Comparison of ENCODE assay signal across 8 cellular contexts in the genomic region with DNA sequence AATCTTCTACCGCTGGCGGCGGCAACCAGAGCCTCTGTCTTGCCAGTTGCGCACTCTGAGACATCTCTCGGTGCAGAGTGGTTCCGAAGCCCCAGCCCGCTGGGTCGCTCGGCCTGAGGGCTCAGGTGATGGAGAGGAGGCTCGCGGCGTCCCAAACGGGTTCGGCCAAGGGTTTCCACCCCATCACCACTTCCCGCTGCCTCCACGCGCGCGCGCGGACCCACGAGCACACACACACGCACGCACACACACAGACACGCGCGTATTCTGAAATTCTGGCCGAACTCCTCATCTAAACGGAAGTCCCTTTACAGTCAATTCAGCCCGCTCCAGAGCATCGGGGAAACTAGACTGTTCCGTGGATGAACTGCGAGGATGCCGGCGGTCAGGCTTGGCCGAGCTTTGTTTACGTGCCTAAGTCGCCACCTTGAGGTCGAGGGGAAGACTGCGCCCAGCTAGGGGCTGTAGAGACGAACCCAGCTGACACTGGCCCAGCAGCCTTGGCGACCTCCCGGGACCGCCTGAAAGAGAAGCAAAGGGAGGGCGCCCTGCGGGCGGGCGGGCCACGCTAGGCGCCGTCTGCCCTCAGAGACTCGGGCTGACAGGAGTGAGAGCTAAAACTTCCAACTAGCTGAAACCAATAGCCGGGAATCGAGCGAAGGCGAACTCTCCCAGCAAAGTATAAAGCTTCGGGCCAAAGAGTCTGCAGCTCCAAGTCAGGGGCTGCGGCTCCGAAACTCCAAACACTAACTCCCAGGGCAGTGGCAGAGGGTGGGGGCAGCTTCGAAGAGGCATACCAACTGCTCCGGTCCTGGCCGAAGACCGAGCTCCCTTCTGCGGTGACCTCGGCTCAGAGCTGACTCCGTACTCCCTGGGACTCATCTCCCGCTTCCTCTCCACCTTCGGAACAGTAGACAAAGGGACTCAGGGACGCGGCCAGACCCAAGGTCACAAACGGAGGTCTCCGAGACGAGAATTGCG.
DNase-seq lines count a peak whose midpoint lies in the region; ATAC-seq and TF ChIP-seq lines count a peak whose summit lies in the region.

No MANE protein-coding gene starts in this region.

- peak; percentile 82 for TF ChIP-seq CTCF in epithelial cell of proximal tubule (conservative IDR thresholded peaks at IDR 0.05; ENCODE audit: low read depth, low read length)

- in situ Hi-C loops in Caki2 (cut with HindIII; ENCODE audit: low pct_unique_long_range_greater_than_20kb, low sequenced_read_pairs) = no loop called here

- H3K4me3 ChIP-seq in epithelial cell of proximal tubule (ENCODE audit: low read depth, low read length) = peak overlapping the region; percentile 51

- no peaks in the 10 kb centered on the region for H3K9me3 Mint-ChIP-seq in activated CD8-positive, alpha-beta memory T cell treated with anti-CD3 and anti-CD28 coated beads, Interleukin-2, amount 10 ng/mL, durations not matched to agents 7 days and 5 days (ENCODE audit: low read depth)

- peaks cover 14% of the 10 kb centered on the region for H3K4me1 Mint-ChIP-seq in activated CD8-positive, alpha-beta memory T cell treated with anti-CD3 and anti-CD28 coated beads, Interleukin-2, amount 10 ng/mL, durations not matched to agents 7 days and 5 days

- H3K27me3 Mint-ChIP-seq in activated CD8-positive, alpha-beta memory T cell treated with anti-CD3 and anti-CD28 coated beads, Interleukin-2, amount 10 ng/mL, durations not matched to agents 7 days and 5 days = peaks cover 43% of the 10 kb centered on the region

- no peak overlapping the region for H3K27ac Mint-ChIP-seq in activated CD8-positive, alpha-beta memory T cell treated with anti-CD3 and anti-CD28 coated beads, Interleukin-2, amount 10 ng/mL, durations not matched to agents 7 days and 5 days

- DNase-seq in Caki2 (ENCODE audit: low read depth) = peak; percentile 69
- peak; percentile 77 for DNase-seq in HK-2 (ENCODE audit: unreplicated experiment)
- DNase-seq in NCI-H748 treated with DMSO at 0.1 percent for 48 hours (lab: John Stamatoyannopoulos, UW) = peak; percentile 90
- DNase-seq in activated CD8-positive, alpha-beta memory T cell treated with anti-CD3 and anti-CD28 coated beads, Interleukin-2, amount 10 ng/mL, durations not matched to agents 7 days and 5 days = peak; percentile 82
- no peak for DNase-seq in epithelial cell of proximal tubule (ENCODE audit: low read depth)
- peak; percentile 82 for DNase-seq in middle frontal gyrus (ENCODE audit: extremely low spot score, low spot score)
- peak; percentile 22 to 26 for DNase-seq in stimulated activated CD8-positive, alpha-beta memory T cell treated with anti-CD3 and anti-CD28 coated beads, Interleukin-7, amount 100 ng/mL, for 4 hours (ENCODE audit: low read depth in 2 of 2)

- peak overlapping the region; percentile 64 for H3K4me3 Mint-ChIP-seq in activated CD8-positive, alpha-beta memory T cell treated with anti-CD3 and anti-CD28 coated beads, Interleukin-2, amount 10 ng/mL, durations not matched to agents 7 days and 5 days

- no peaks in the 10 kb centered on the region for H3K36me3 Mint-ChIP-seq in activated CD8-positive, alpha-beta memory T cell treated with anti-CD3 and anti-CD28 coated beads, Interleukin-2, amount 10 ng/mL, durations not matched to agents 7 days and 5 days

- peak; percentile 100 for ATAC-seq in GM21360 (IDR thresholded peaks at IDR 0.05; ENCODE audit: unreplicated experiment)
- ATAC-seq in activated CD8-positive, alpha-beta memory T cell treated with anti-CD3 and anti-CD28 coated beads, Interleukin-2, amount 10 ng/mL, durations not matched to agents 7 days and 5 days = peak; percentile 98

- CTCF ChIA-PET in activated CD8-positive, alpha-beta memory T cell treated with anti-CD3 and anti-CD28 coated beads, Interleukin-2, amount 10 ng/mL, durations not matched to agents 7 days and 5 days (lab: Charles Lee) = interaction anchor here (0.8 to 3.4 kb wide), 12 partner anchors 8 to 964 kb away, joined by 3 to 23 read pairs (median 4); no protein-coding TSS in a partner anchor
